34 cellular contexts compared by ENCODE assay signal in genomic region chr1:39781349-39781715, GRCh38. TPM values are rescaled to one million over a fixed set of nuclear protein-coding genes. Genes with fewer than 3 reads are reported as not detected.
"Had no signal": no experiment of that assay in that cellular context is flagged by ENCODE, and none has a peak within 500 bp of the region (broad histone marks: within the 10 kb centered on the region; RNA-seq: fewer than 3 reads in every experiment).

No MANE protein-coding gene starts in this region.

- H3K27me3 ChIP-seq: MG63 had no signal

- H3K9me3 ChIP-seq: MG63 had no signal

- DNase-seq: Kasumi-1, MG63, MV-4-11, NCI-H1048, NCI-H1092, NCI-H1092 treated with DMSO at 0.1 percent for 48 hours, NCI-H1105, NCI-H1105 treated with DMSO at 0.1 percent for 48 hours, NCI-H1417, NCI-H1417 treated with DMSO at 0.1 percent for 48 hours, NCI-H1436, NCI-H1436 treated with DMSO at 0.1 percent for 48 hours, NCI-H146, NCI-H1694, NCI-H1694 treated with DMSO at 0.1 percent for 48 hours, NCI-H187, NCI-H187 treated with DMSO at 0.1 percent for 48 hours, NCI-H1930, NCI-H2029, NCI-H2029 treated with DMSO at 0.1 percent for 48 hours, NCI-H2081, NCI-H2081 treated with DMSO at 0.1 percent for 48 hours, NCI-H2107, NCI-H2171, NCI-H2171 treated with DMSO at 0.1 percent for 48 hours, NCI-H2227 treated with DMSO at 0.1 percent for 48 hours, NCI-H226, NCI-H345, NCI-H446, NCI-H446 treated with DMSO at 0.1 percent for 48 hours, NCI-H510A, NCI-H510A treated with DMSO at 0.1 percent for 48 hours, NCI-H524 had no signal

- H3K36me3 ChIP-seq: MG63 had no signal

- H3K4me3 ChIP-seq: MG63 had no signal

RNA-seq across cellular contexts. Expression of gene OXCT2, which starts 10.2 kb away (rescaled TPM):
- total RNA-seq: MCF 10A had no signal
